In genomic region chr3:34072297-34072696, GRCh38 we compare ENCODE assay signal across 20 cellular contexts.
"Had no signal": no experiment of that assay in that cellular context is flagged by ENCODE, and none has a peak within 500 bp of the region (broad histone marks: within the 10 kb centered on the region; RNA-seq: fewer than 3 reads in every experiment).

No MANE protein-coding gene starts in this region.

- H3K36me3 ChIP-seq: adrenal gland, neutrophil, sigmoid colon, spleen, stomach, upper lobe of left lung had no signal

- H3K9ac ChIP-seq: parathyroid adenoma had no signal

- H3K27ac ChIP-seq: adrenal gland, neutrophil, parathyroid adenoma, sigmoid colon, spleen, stomach, testis, upper lobe of left lung had no signal

- H3K79me2 ChIP-seq: parathyroid adenoma had no signal

- DNase-seq: activated B cell treated with CpG ODN at 0.5 μM for 24 hours; activated CD4-positive, alpha-beta T cell treated with anti-CD3 and anti-CD28 coated beads for 48 hours; activated CD8-positive, alpha-beta T cell treated with anti-CD3 and anti-CD28 coated beads for 36 hours; activated effector memory CD4-positive, alpha-beta T cell treated with anti-CD3 and anti-CD28 coated beads, Interleukin-2, amount 50 U/mL, for 16 hours; activated T-cell treated with anti-CD3 and anti-CD28 coated beads, Interleukin-2, amount 50 U/mL, for 48 hours; adrenal gland; mammary epithelial cell; mucosa of descending colon; natural killer cell; sigmoid colon; spleen; stomach; testis; upper lobe of left lung had no signal

- H2AFZ ChIP-seq: parathyroid adenoma had no signal

- H3K27me3 ChIP-seq: adrenal gland, neutrophil, sigmoid colon, spleen, stomach, testis, upper lobe of left lung had no signal

- H3K9me3 ChIP-seq: adrenal gland, mucosa of descending colon, neutrophil, sigmoid colon, spleen, stomach, testis, upper lobe of left lung had no signal

- H3K4me1 ChIP-seq: adrenal gland, parathyroid adenoma, sigmoid colon, spleen, stomach, testis, upper lobe of left lung had no signal

- H3K4me3 ChIP-seq: adrenal gland, mucosa of descending colon, sigmoid colon, spleen, stomach, testis, upper lobe of left lung had no signal

- ATAC-seq: activated CD8-positive, alpha-beta T cell treated with anti-CD3 and anti-CD28 coated beads for 36 hours; left lobe of liver; mucosa of descending colon; natural killer cell had no signal

- FAIRE-seq: colon, endometrium, keratinocyte had no signal
